In the genomic region with DNA sequence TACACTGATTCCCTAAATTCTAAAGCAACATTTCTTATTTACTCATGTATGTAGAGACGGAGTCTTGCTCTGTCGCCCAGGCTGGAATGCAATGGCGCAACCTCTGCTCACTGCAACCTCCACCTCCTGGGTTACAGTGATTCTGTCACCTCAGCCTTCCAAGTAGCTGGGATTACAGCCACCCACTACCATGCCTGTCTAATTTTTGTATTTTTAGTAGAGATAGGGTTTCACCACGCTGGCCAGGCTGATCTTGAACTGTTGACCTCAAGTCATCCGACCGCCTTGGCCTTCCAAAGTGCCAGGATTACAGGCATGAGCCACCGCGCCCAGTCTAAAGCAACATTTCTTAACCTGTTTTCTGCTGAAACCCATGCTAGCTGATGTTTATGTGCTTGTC, we compare ENCODE assay signal across 27 cellular contexts.
"Had no signal": no experiment of that assay in that cellular context is flagged by ENCODE, and none has a peak within 500 bp of the region (broad histone marks: within the 10 kb centered on the region; RNA-seq: fewer than 3 reads in every experiment).

No MANE protein-coding gene starts in this region.

- FAIRE-seq: keratinocyte, pancreas had no signal

- H3K27ac ChIP-seq: left lung, lower lobe of right lung, pancreas, prostate gland, right atrium auricular region, stomach, testis, thyroid gland, transverse colon, upper lobe of left lung, vagina had no signal

- H3K4me2 ChIP-seq: smooth muscle cell had no signal

- H3K27me3 ChIP-seq: left lung, pancreas, right atrium auricular region, stomach, testis, thyroid gland, transverse colon, upper lobe of left lung, vagina had no signal

- H3K4me3 ChIP-seq: left lung, lower lobe of right lung, pancreas, prostate gland, right atrium auricular region, smooth muscle cell, stomach, testis, thyroid gland, transverse colon, upper lobe of left lung, vagina had no signal

- H3K4me1 ChIP-seq: left lung, lower lobe of right lung, pancreas, prostate gland, right atrium auricular region, stomach, testis, thyroid gland, transverse colon, upper lobe of left lung, vagina had no signal

- H3K9me3 ChIP-seq: left lung, lower lobe of right lung, pancreas, prostate gland, testis, thyroid gland, transverse colon, upper lobe of left lung, vagina had no signal

- DNase-seq: hippocampal formation; kidney glomerular epithelial cell; left cardiac atrium; left lung; lower lobe of right lung; mammary epithelial cell; mesenchymal stem cell; naive thymus-derived CD8-positive, alpha-beta T cell; nucleus accumbens; pancreas; posterior cingulate gyrus; stimulated activated CD4-positive, alpha-beta T cell treated with anti-CD3 and anti-CD28 coated beads, Interleukin-15, amount 100 ng/mL, for 24 hours; stimulated activated CD4-positive, alpha-beta T cell treated with anti-CD3 and anti-CD28 coated beads, Interleukin-2, amount 100 ng/mL, for 24 hours; stimulated activated CD4-positive, alpha-beta T cell treated with anti-CD3 and anti-CD28 coated beads, Interleukin-4, amount 100 ng/mL, for 1 hour; stimulated activated naive B cell treated with anti-CD40 and anti-IgM and Interleukin-4, amounts not matched to agents 10 μg/mL and 1 μg/mL and 100 μg/mL, for 72 hours; stimulated activated naive CD8-positive, alpha-beta T cell treated with anti-CD3 and anti-CD28 coated beads, Interleukin-15, Interleukin-2, amounts not matched to agents 100 U/mL and 50 U/mL, for 24 hours; stomach; testis; thyroid gland; transverse colon; upper lobe of left lung had no signal

- ATAC-seq: left cardiac atrium; left lung; lower lobe of right lung; naive thymus-derived CD8-positive, alpha-beta T cell; pancreas; sciatic nerve; stimulated activated naive B cell treated with anti-CD40 and anti-IgM and Interleukin-4, amounts not matched to agents 10 μg/mL and 1 μg/mL and 100 μg/mL, for 72 hours; stimulated activated naive CD8-positive, alpha-beta T cell treated with anti-CD3 and anti-CD28 coated beads, Interleukin-15, Interleukin-2, amounts not matched to agents 100 U/mL and 50 U/mL, for 24 hours had no signal

- H3K36me3 ChIP-seq: left lung, lower lobe of right lung, pancreas, prostate gland, right atrium auricular region, stomach, thyroid gland, transverse colon, upper lobe of left lung, vagina had no signal
